19 cellular contexts compared by ENCODE assay signal in the genomic region with DNA sequence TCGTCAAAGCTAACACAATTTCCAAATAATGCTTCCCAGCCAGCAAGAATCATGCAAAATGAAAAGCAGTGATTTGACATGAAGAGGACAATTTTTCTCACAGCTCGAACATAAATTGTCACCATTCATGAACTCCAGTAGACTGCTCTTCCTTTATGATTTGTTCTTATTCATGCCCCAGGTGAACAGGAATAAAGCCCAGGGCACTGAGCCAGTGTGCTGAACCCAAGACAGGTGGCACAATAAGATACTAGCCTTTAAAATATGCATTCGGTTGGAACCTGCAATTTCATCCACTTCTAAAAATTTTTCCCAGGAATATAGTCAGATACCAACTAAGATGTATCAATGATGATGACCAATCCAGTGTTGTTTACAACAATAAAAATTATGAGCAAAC.
"Had no signal": no experiment of that assay in that cellular context is flagged by ENCODE, and none has a peak within 500 bp of the region (broad histone marks: within the 10 kb centered on the region; RNA-seq: fewer than 3 reads in every experiment).

No MANE protein-coding gene starts in this region.

- ATAC-seq: psoas muscle; right cardiac atrium; right lobe of liver; stimulated activated effector memory CD8-positive, alpha-beta T cell treated with anti-CD3 and anti-CD28 coated beads, Interleukin-12 subunit alpha, Interleukin-12 subunit beta, amount 100 ng/mL, for 72 hours; stimulated activated naive B cell treated with anti-CD40 and anti-IgM and Interleukin-4, amounts not matched to agents 10 μg/mL and 1 μg/mL and 100 μg/mL, for 72 hours had no signal

- DNase-seq: occipital lobe; ovary; posterior cingulate gyrus; psoas muscle; right cardiac atrium; right lobe of liver; sigmoid colon; small intestine; stimulated activated CD4-positive, alpha-beta T cell treated with anti-CD3 and anti-CD28 coated beads, Interleukin-15, amount 100 ng/mL, for 24 hours; stimulated activated CD4-positive, alpha-beta T cell treated with anti-CD3 and anti-CD28 coated beads, Interleukin-2, amount 100 ng/mL, for 24 hours; stimulated activated CD4-positive, alpha-beta T cell treated with anti-CD3 and anti-CD28 coated beads, Interleukin-2, amount 100 ng/mL, for 48 hours; stimulated activated CD4-positive, alpha-beta T cell treated with anti-CD3 and anti-CD28 coated beads, Interleukin-4, amount 100 ng/mL, for 24 hours; stimulated activated naive B cell treated with anti-CD40 and anti-IgM and Interleukin-4, amounts not matched to agents 10 μg/mL and 1 μg/mL and 100 μg/mL, for 72 hours; stimulated activated naive CD4-positive, alpha-beta T cell treated with Interleukin-2 at 50 U/mL for 16 hours; stomach; thyroid gland; trophoblast cell; upper lobe of left lung had no signal
